In genomic region chr3:158258619-158259018, GRCh38 we compare ENCODE assay signal across 31 cellular contexts.
"Had no signal": no experiment of that assay in that cellular context is flagged by ENCODE, and none has a peak within 500 bp of the region (broad histone marks: within the 10 kb centered on the region; RNA-seq: fewer than 3 reads in every experiment).

No MANE protein-coding gene starts in this region.

- ATAC-seq: Panc1, SK-N-SH treated with all-trans-retinoic acid at 6 μM for 48 hours, T-cell had no signal

- H3K4me2 ChIP-seq: PC-9 had no signal

- H3K27ac ChIP-seq: PC-9, RWPE1, SJCRH30, SK-N-MC had no signal

- H3K36me3 ChIP-seq: MG63, SJCRH30 had no signal

- H3K4me3 ChIP-seq: MG63, PC-9, SJCRH30, SK-N-MC had no signal

- H3K9me3 ChIP-seq: SJCRH30 had no signal

- H3K27me3 ChIP-seq: MG63, SJCRH30 had no signal

- DNase-seq: MG63, NCI-H1048, NCI-H1092 treated with DMSO at 0.1 percent for 48 hours, NCI-H1105 treated with DMSO at 0.1 percent for 48 hours, NCI-H1417, NCI-H1436, NCI-H146, NCI-H1694, NCI-H187, NCI-H1930, NCI-H2029 treated with DMSO at 0.1 percent for 48 hours, NCI-H2081 treated with DMSO at 0.1 percent for 48 hours, NCI-H2107, NCI-H2171, NCI-H226, NCI-H446 treated with DMSO at 0.1 percent for 48 hours, NCI-H510A, NCI-H524, NCI-H526, NCI-H69, NCI-H748 treated with DMSO at 0.1 percent for 48 hours, NCI-H82, PC-9, SHP77, SIG-M5, SJCRH30, T-cell had no signal

- H2AFZ ChIP-seq: PC-9 had no signal
